In the genomic region with DNA sequence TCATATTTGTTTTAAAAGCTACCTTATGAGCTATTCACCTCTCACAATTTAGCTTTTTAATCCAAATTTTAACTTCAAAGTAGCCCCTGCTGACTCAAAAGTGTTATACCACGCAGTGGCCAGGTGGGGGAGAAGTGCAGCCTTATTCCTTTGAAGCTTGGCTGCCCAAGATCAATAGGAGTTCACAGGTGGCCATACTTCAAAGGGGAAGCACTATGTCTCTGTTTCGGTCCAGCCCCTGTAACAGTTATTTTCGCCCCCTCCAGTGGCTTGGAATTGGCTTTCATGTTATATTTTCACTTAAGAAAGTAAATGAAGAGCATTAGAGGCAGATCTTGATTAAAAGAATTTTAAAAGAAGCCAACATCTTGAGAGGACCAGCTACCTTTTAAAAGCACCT, we compare ENCODE assay signal across 8 cellular contexts.
DNase-seq lines count a peak whose midpoint lies in the region; ATAC-seq and TF ChIP-seq lines count a peak whose summit lies in the region.

No MANE protein-coding gene starts in this region.

- H3K27me3 ChIP-seq in naive thymus-derived CD4-positive, alpha-beta T cell (ENCODE audit: control insufficient read depth in 2 of 2, insufficient read depth in 2 of 2, low read length in 2 of 2), result no peaks in the 10 kb centered on the region

- H3K4me1 ChIP-seq in naive thymus-derived CD4-positive, alpha-beta T cell (ENCODE audit: control insufficient read depth in 2 of 2, insufficient read depth in 2 of 2, low read length in 2 of 2), result no peaks in the 10 kb centered on the region

- no peak overlapping the region for H3K27ac Mint-ChIP-seq in MCF 10A (ENCODE audit: low read depth, unreplicated experiment)
- no peak overlapping the region for H3K27ac Mint-ChIP-seq in naive thymus-derived CD4-positive, alpha-beta T cell

- POLR2A ChIA-PET in GM10248 (lab: Yijun Ruan, JAX) (no interaction called here), MCF 10A (lab: Yijun Ruan, JAX) (interaction anchor here (0.6 kb wide), 1 partner anchor 810 kb away, joined by 4 read pairs; no protein-coding TSS in a partner anchor)
- POLR2A ChIA-PET in naive thymus-derived CD4-positive, alpha-beta T cell (lab: Charles Lee), result no interaction called here

- CTCF ChIA-PET in GM10248 (lab: Yijun Ruan, JAX), result interaction anchor here (1.0 to 3.0 kb wide), 14 partner anchors 9 to 613 kb away, joined by 3 to 13 read pairs (median 5); no protein-coding TSS in a partner anchor
- CTCF ChIA-PET in MCF 10A (lab: Yijun Ruan, JAX), result interaction anchor here (0.6 to 2.1 kb wide), 18 partner anchors 9 to 1729 kb away, joined by 3 to 8 read pairs (median 3); no protein-coding TSS in a partner anchor
- CTCF ChIA-PET in naive thymus-derived CD4-positive, alpha-beta T cell (lab: Charles Lee), result no interaction called here

- H3K4me3 ChIP-seq in coronary artery, result no peak overlapping the region
- H3K4me3 ChIP-seq in naive thymus-derived CD4-positive, alpha-beta T cell (ENCODE audit: low read length), result no peak overlapping the region

- no peak overlapping the region for H3K4me3 Mint-ChIP-seq in MCF 10A (ENCODE audit: unreplicated experiment)
- H3K4me3 Mint-ChIP-seq in naive thymus-derived CD4-positive, alpha-beta T cell, result no peak overlapping the region

- ATAC-seq in GM19468 (IDR thresholded peaks at IDR 0.05; ENCODE audit: extremely low read depth, unreplicated experiment), result peak; percentile 89
- ATAC-seq in HG03432 (IDR thresholded peaks at IDR 0.05; ENCODE audit: unreplicated experiment), result peak; percentile 100
- no peak for ATAC-seq in naive thymus-derived CD4-positive, alpha-beta T cell

- no peaks in the 10 kb centered on the region for H3K36me3 ChIP-seq in naive thymus-derived CD4-positive, alpha-beta T cell (ENCODE audit: control insufficient read depth in 2 of 3, insufficient read depth in 3 of 3, low read length in 3 of 3)

- H3K27me3 Mint-ChIP-seq in MCF 10A (ENCODE audit: insufficient read depth, unreplicated experiment), result peaks cover 23% of the 10 kb centered on the region
- no peaks in the 10 kb centered on the region for H3K27me3 Mint-ChIP-seq in naive thymus-derived CD4-positive, alpha-beta T cell

- no peaks in the 10 kb centered on the region for H3K9me3 ChIP-seq in naive thymus-derived CD4-positive, alpha-beta T cell (ENCODE audit: control insufficient read depth in 2 of 3, low read length in 3 of 3)

- H3K36me3 Mint-ChIP-seq in MCF 10A (ENCODE audit: insufficient read depth, unreplicated experiment), result no peaks in the 10 kb centered on the region
- H3K36me3 Mint-ChIP-seq in naive thymus-derived CD4-positive, alpha-beta T cell, result no peaks in the 10 kb centered on the region

- no TSS peak for BruUV-seq in MCF 10A (replicated peaks; lab: Mats Ljungman, UMichigan)

- H3K4me1 Mint-ChIP-seq in MCF 10A (ENCODE audit: insufficient read depth, unreplicated experiment), result no peaks in the 10 kb centered on the region
- no peaks in the 10 kb centered on the region for H3K4me1 Mint-ChIP-seq in naive thymus-derived CD4-positive, alpha-beta T cell

- intact Hi-C loops in MCF 10A (cut with micrococcal nuclease), result loop anchor here (1.0 kb wide), 1 partner anchor 613 kb away; no protein-coding TSS in a partner anchor
- intact Hi-C loops in naive thymus-derived CD4-positive, alpha-beta T cell (cut with micrococcal nuclease), result loop anchor here in 1 of 2 donors (10.0 kb wide), 1 partner anchor 614 kb away; no protein-coding TSS in a partner anchor

- no peaks in the 10 kb centered on the region for H3K9me3 Mint-ChIP-seq in MCF 10A (ENCODE audit: unreplicated experiment)
- peaks cover 0 to 9% (median under 1%) of the 10 kb centered on the region in 11 donors for H3K9me3 Mint-ChIP-seq in naive thymus-derived CD4-positive, alpha-beta T cell

- peak; percentile 59 for TF ChIP-seq CTCF in GM10248 (IDR thresholded peaks at IDR 0.05; ENCODE audit: control extremely low read depth, extremely low read depth, low read depth, missing control alignments)
- peak; percentile 48 for TF ChIP-seq CTCF in MCF 10A (IDR thresholded peaks at IDR 0.05; ENCODE audit: unreplicated experiment)
- no peak for TF ChIP-seq CTCF in coronary artery (IDR thresholded peaks at IDR 0.05)

- no peak overlapping the region for H3K27ac ChIP-seq in coronary artery
- no peak overlapping the region for H3K27ac ChIP-seq in naive thymus-derived CD4-positive, alpha-beta T cell (ENCODE audit: low read depth, low read length)

- peak; percentile 58 for DNase-seq in GM10248 (ENCODE audit: extremely low spot score)
- peak; percentile 35 for DNase-seq in NCI-H524 treated with DMSO at 0.1 percent for 48 hours (lab: John Stamatoyannopoulos, UW)
- peak; percentile 51 for DNase-seq in MCF 10A (ENCODE audit: unreplicated experiment)
- DNase-seq in myocyte (ENCODE audit: low read depth), result peak; percentile 51
- no peak for DNase-seq in coronary artery (ENCODE audit: low spot score)
- no peak for DNase-seq in naive thymus-derived CD4-positive, alpha-beta T cell

Comparison
In these comparisons a context has a peak if more than half of its experiments do, and no peak if none do; other contexts are left out.
1. DNase-seq: peak in GM10248 (single experiment), NCI-H524 treated with DMSO at 0.1 percent for 48 hours (single experiment), MCF 10A (single experiment) and myocyte (single experiment); none in coronary artery (single experiment) and naive thymus-derived CD4-positive, alpha-beta T cell (0 of 9).